In genomic region chr2:240717181-240717641, GRCh38 we compare ENCODE assay signal across 35 cellular contexts. TPM values are rescaled to one million over a fixed set of nuclear protein-coding genes. Genes with fewer than 3 reads are reported as not detected.
"Had no signal": no experiment of that assay in that cellular context is flagged by ENCODE, and none has a peak within 500 bp of the region (broad histone marks: within the 10 kb centered on the region; RNA-seq: fewer than 3 reads in every experiment).

No MANE protein-coding gene starts in this region.

- H3K4me1 Mint-ChIP-seq: mesothelial cell of epicardium; naive B cell; natural killer cell; stimulated activated memory B cell treated with anti-CD40 and anti-IgM and Interleukin-4, amounts not matched to agents 10 μg/mL and 1 μg/mL and 100 μg/mL, for 72 hours; stimulated activated naive CD8-positive, alpha-beta T cell treated with anti-CD3 and anti-CD28 coated beads, Interleukin-15, amount 100 ng/mL, for 72 hours had no signal

- H3K4me3 ChIP-seq: hepatocyte, left lung, lung, neural progenitor cell, psoas muscle, sigmoid colon, spleen, tibial nerve, uterus had no signal

- DNase-seq: islet precursor cell; kidney glomerular epithelial cell; left colon; mesendoderm; naive B cell; natural killer cell; nephron progenitor cell; occipital lobe; sigmoid colon; small intestine; stimulated activated CD4-positive, alpha-beta T cell treated with anti-CD3 and anti-CD28 coated beads, Interleukin-2, amount 100 ng/mL, for 48 hours; stimulated activated CD4-positive, alpha-beta T cell treated with anti-CD3 and anti-CD28 coated beads, Interleukin-4, amount 100 ng/mL, for 4 hours; stimulated activated CD8-positive, alpha-beta memory T cell treated with anti-CD3 and anti-CD28 coated beads, Interleukin-4, amount 100 ng/mL, for 48 hours; stimulated activated naive CD4-positive, alpha-beta T cell treated with Interleukin-2 at 50 U/mL for 16 hours; stimulated activated naive CD8-positive, alpha-beta T cell treated with anti-CD3 and anti-CD28 coated beads, Interleukin-15, amount 100 ng/mL, for 72 hours; substantia nigra; uterus had no signal

- H3K27me3 ChIP-seq: hepatocyte, neural progenitor cell, neutrophil, sigmoid colon, tibial nerve, uterus had no signal

- H3K4me1 ChIP-seq: left lung, neural progenitor cell, parathyroid adenoma, psoas muscle, sigmoid colon, spleen, tibial nerve, uterus had no signal

- H3K9me3 ChIP-seq: left lung, neutrophil, psoas muscle, sigmoid colon, spleen, tibial nerve, uterus had no signal

- H3K36me3 Mint-ChIP-seq: mesothelial cell of epicardium; naive B cell; natural killer cell; neural progenitor cell; stimulated activated memory B cell treated with anti-CD40 and anti-IgM and Interleukin-4, amounts not matched to agents 10 μg/mL and 1 μg/mL and 100 μg/mL, for 72 hours; type B pancreatic cell had no signal

- H3K9ac ChIP-seq: neural progenitor cell, parathyroid adenoma had no signal

- H3K4me2 ChIP-seq: hepatocyte, neural progenitor cell had no signal

- H3K27ac Mint-ChIP-seq: mesothelial cell of epicardium; naive B cell; natural killer cell; nephron progenitor cell; stimulated activated memory B cell treated with anti-CD40 and anti-IgM and Interleukin-4, amounts not matched to agents 10 μg/mL and 1 μg/mL and 100 μg/mL, for 72 hours; stimulated activated naive CD8-positive, alpha-beta T cell treated with anti-CD3 and anti-CD28 coated beads, Interleukin-15, amount 100 ng/mL, for 72 hours had no signal

- H3K27ac ChIP-seq: hepatocyte, left lung, neural progenitor cell, neutrophil, parathyroid adenoma, psoas muscle, sigmoid colon, spleen, tibial nerve, uterus had no signal

- ATAC-seq: left colon; left lung; natural killer cell; psoas muscle; stimulated activated memory B cell treated with anti-CD40 and anti-IgM and Interleukin-4, amounts not matched to agents 10 μg/mL and 1 μg/mL and 100 μg/mL, for 72 hours; stimulated activated naive CD8-positive, alpha-beta T cell treated with anti-CD3 and anti-CD28 coated beads, Interleukin-15, amount 100 ng/mL, for 72 hours had no signal

- H3K9me3 Mint-ChIP-seq: mesothelial cell of epicardium; naive B cell; natural killer cell; nephron progenitor cell; neural progenitor cell; stimulated activated memory B cell treated with anti-CD40 and anti-IgM and Interleukin-4, amounts not matched to agents 10 μg/mL and 1 μg/mL and 100 μg/mL, for 72 hours; stimulated activated naive CD8-positive, alpha-beta T cell treated with anti-CD3 and anti-CD28 coated beads, Interleukin-15, amount 100 ng/mL, for 72 hours; type B pancreatic cell had no signal

- H3K27me3 Mint-ChIP-seq: naive B cell; stimulated activated naive CD8-positive, alpha-beta T cell treated with anti-CD3 and anti-CD28 coated beads, Interleukin-15, amount 100 ng/mL, for 72 hours; type B pancreatic cell had no signal

- H3K4me3 Mint-ChIP-seq: mesothelial cell of epicardium; naive B cell; natural killer cell; nephron progenitor cell; neural progenitor cell; stimulated activated memory B cell treated with anti-CD40 and anti-IgM and Interleukin-4, amounts not matched to agents 10 μg/mL and 1 μg/mL and 100 μg/mL, for 72 hours; stimulated activated naive CD8-positive, alpha-beta T cell treated with anti-CD3 and anti-CD28 coated beads, Interleukin-15, amount 100 ng/mL, for 72 hours; type B pancreatic cell had no signal

- H3K36me3 ChIP-seq: left lung, neural progenitor cell, neutrophil, sigmoid colon, spleen, uterus had no signal

RNA-seq across cellular contexts. Expression of gene AQP12A, which starts 25.5 kb away (rescaled TPM):
- total RNA-seq: hepatocyte, left lung, lower leg skin, lung, mesothelial cell of epicardium, mononuclear cell, natural killer cell, occipital lobe, osteocyte, posterior vena cava, psoas muscle, sigmoid colon, temporal lobe, ureter, uterus had no signal
- polyA plus RNA-seq: hepatocyte, lung, psoas muscle had no signal

RNA-seq across cellular contexts. Expression of gene AQP12B, which starts 34.5 kb away (rescaled TPM):
- total RNA-seq: hepatocyte, left lung, lower leg skin, mesothelial cell of epicardium, mononuclear cell, natural killer cell, occipital lobe, osteocyte, psoas muscle, sigmoid colon, temporal lobe, ureter, uterus had no signal
- polyA plus RNA-seq: lung, psoas muscle had no signal
